ENCODE assay signal across 32 cellular contexts in the genomic region with DNA sequence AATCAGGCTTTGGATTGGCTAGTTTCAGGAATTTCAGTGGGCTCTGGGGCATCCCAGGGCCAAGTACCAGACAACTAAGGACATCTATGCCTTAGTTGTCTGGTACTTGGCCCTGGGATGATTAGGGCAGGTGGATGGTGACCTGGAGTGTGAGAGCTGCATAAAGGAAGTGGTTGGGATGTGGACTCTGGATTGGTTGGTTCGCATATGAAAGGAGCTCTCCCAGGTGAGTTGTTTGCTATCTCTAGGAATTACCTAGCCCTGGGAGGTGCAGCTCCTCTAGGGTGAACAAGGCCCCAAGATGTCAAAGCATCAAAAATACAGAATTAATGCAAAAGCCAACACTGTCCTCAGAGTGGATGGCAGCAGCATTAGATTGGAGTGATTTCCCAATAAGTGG.
"Had no signal": no experiment of that assay in that cellular context is flagged by ENCODE, and none has a peak within 500 bp of the region (broad histone marks: within the 10 kb centered on the region; RNA-seq: fewer than 3 reads in every experiment).

No MANE protein-coding gene starts in this region.

- H3K4me1 Mint-ChIP-seq: activated CD4-positive, alpha-beta T cell treated with anti-CD3 and anti-CD28 coated beads, Interleukin-2, amount 10 ng/mL, durations not matched to agents 7 days and 5 days; activated naive CD4-positive, alpha-beta T cell treated with anti-CD3 and anti-CD28 coated beads, Interleukin-2, amount 50 U/mL, for 24 hours; activated naive CD8-positive, alpha-beta T cell treated with anti-CD3 and anti-CD28 coated beads for 36 hours; activated naive CD8-positive, alpha-beta T cell treated with anti-CD3 and anti-CD28 coated beads, Interleukin-2, amount 50 U/mL, for 24 hours; activated T-helper 17 cell treated with anti-CD3 and anti-CD28 coated beads, Interleukin-2, amount 50 U/mL, for 72 hours had no signal

- H3K27ac Mint-ChIP-seq: activated CD4-positive, alpha-beta T cell treated with anti-CD3 and anti-CD28 coated beads, Interleukin-2, amount 10 ng/mL, durations not matched to agents 7 days and 5 days; activated CD8-positive, alpha-beta T cell treated with anti-CD3 and anti-CD28 coated beads for 36 hours; activated naive CD4-positive, alpha-beta T cell treated with anti-CD3 and anti-CD28 coated beads for 36 hours; activated naive CD4-positive, alpha-beta T cell treated with anti-CD3 and anti-CD28 coated beads, Interleukin-2, amount 50 U/mL, for 24 hours; activated naive CD8-positive, alpha-beta T cell treated with anti-CD3 and anti-CD28 coated beads for 36 hours; activated naive CD8-positive, alpha-beta T cell treated with anti-CD3 and anti-CD28 coated beads, Interleukin-2, amount 50 U/mL, for 24 hours; activated T-helper 17 cell treated with anti-CD3 and anti-CD28 coated beads, Interleukin-2, amount 50 U/mL, for 72 hours; brain had no signal

- H3K27ac ChIP-seq: adrenal gland, breast epithelium, cardiac muscle cell, colonic mucosa, epithelial cell of prostate, esophagus squamous epithelium, gastroesophageal sphincter, heart right ventricle had no signal

- H3K4me3 ChIP-seq: adrenal gland, breast epithelium, cardiac muscle cell, colonic mucosa, esophagus squamous epithelium, gastroesophageal sphincter, heart right ventricle had no signal

- H3K36me3 Mint-ChIP-seq: activated naive CD4-positive, alpha-beta T cell treated with anti-CD3 and anti-CD28 coated beads, Interleukin-2, amount 50 U/mL, for 24 hours; activated naive CD8-positive, alpha-beta T cell treated with anti-CD3 and anti-CD28 coated beads for 36 hours had no signal

- H3K27me3 ChIP-seq: adrenal gland, cardiac muscle cell, colonic mucosa, esophagus squamous epithelium, gastroesophageal sphincter had no signal

- FAIRE-seq: endometrium, endothelial cell of umbilical vein had no signal

- H3K4me3 Mint-ChIP-seq: activated CD4-positive, alpha-beta T cell treated with anti-CD3 and anti-CD28 coated beads, Interleukin-2, amount 10 ng/mL, durations not matched to agents 7 days and 5 days; activated CD8-positive, alpha-beta T cell treated with anti-CD3 and anti-CD28 coated beads for 36 hours; activated naive CD4-positive, alpha-beta T cell treated with anti-CD3 and anti-CD28 coated beads for 36 hours; activated naive CD4-positive, alpha-beta T cell treated with anti-CD3 and anti-CD28 coated beads, Interleukin-2, amount 50 U/mL, for 24 hours; activated naive CD8-positive, alpha-beta T cell treated with anti-CD3 and anti-CD28 coated beads for 36 hours; activated naive CD8-positive, alpha-beta T cell treated with anti-CD3 and anti-CD28 coated beads, Interleukin-2, amount 50 U/mL, for 24 hours; activated T-cell treated with anti-CD3 and anti-CD28 coated beads, Interleukin-2, amount 50 U/mL, for 4 hours; activated T-helper 17 cell treated with anti-CD3 and anti-CD28 coated beads, Interleukin-2, amount 50 U/mL, for 72 hours; brain had no signal

- H3K4me1 ChIP-seq: adrenal gland, breast epithelium, colonic mucosa, esophagus squamous epithelium, heart right ventricle had no signal

- DNase-seq: activated CD4-positive, alpha-beta T cell treated with anti-CD3 and anti-CD28 coated beads for 1 hour; activated CD4-positive, alpha-beta T cell treated with anti-CD3 and anti-CD28 coated beads for 4 hours; activated CD4-positive, alpha-beta T cell treated with anti-CD3 and anti-CD28 coated beads, Interleukin-2, amount 10 ng/mL, durations not matched to agents 7 days and 5 days; activated CD4-positive, alpha-beta T cell treated with anti-CD3 and anti-CD28 coated beads, Interleukin-2, amount 50 U/mL, for 4 hours; activated CD8-positive, alpha-beta memory T cell treated with anti-CD3 and anti-CD28 coated beads for 24 hours; activated CD8-positive, alpha-beta T cell treated with anti-CD3 and anti-CD28 coated beads for 36 hours; activated effector memory CD4-positive, alpha-beta T cell treated with Interleukin-2 at 50 U/mL for 16 hours; activated gamma-delta T cell treated with Interleukin-2 at 50 U/mL for 16 hours; activated naive CD4-positive, alpha-beta T cell treated with anti-CD3 and anti-CD28 coated beads for 36 hours; activated naive CD8-positive, alpha-beta T cell treated with anti-CD3 and anti-CD28 coated beads for 36 hours; activated naive CD8-positive, alpha-beta T cell treated with anti-CD3 and anti-CD28 coated beads, Interleukin-2, amount 50 U/mL, for 24 hours; activated T-cell treated with anti-CD3 and anti-CD28 coated beads, Interleukin-2, amount 50 U/mL, for 4 hours; adrenal gland; amygdala; aorta; central memory CD4-positive, alpha-beta T cell; cerebellar nuclear complex; colonic mucosa; effector CD8-positive, alpha-beta T cell; esophagus squamous epithelium; foreskin melanocyte; heart right ventricle; T-helper 2 cell had no signal

- H3K9me3 Mint-ChIP-seq: activated CD4-positive, alpha-beta T cell treated with anti-CD3 and anti-CD28 coated beads, Interleukin-2, amount 10 ng/mL, durations not matched to agents 7 days and 5 days; activated CD8-positive, alpha-beta T cell treated with anti-CD3 and anti-CD28 coated beads for 36 hours; activated naive CD4-positive, alpha-beta T cell treated with anti-CD3 and anti-CD28 coated beads for 36 hours; activated naive CD4-positive, alpha-beta T cell treated with anti-CD3 and anti-CD28 coated beads, Interleukin-2, amount 50 U/mL, for 24 hours; activated naive CD8-positive, alpha-beta T cell treated with anti-CD3 and anti-CD28 coated beads for 36 hours; activated naive CD8-positive, alpha-beta T cell treated with anti-CD3 and anti-CD28 coated beads, Interleukin-2, amount 50 U/mL, for 24 hours; activated T-cell treated with anti-CD3 and anti-CD28 coated beads, Interleukin-2, amount 50 U/mL, for 4 hours; activated T-helper 17 cell treated with anti-CD3 and anti-CD28 coated beads, Interleukin-2, amount 50 U/mL, for 72 hours had no signal

- H3K36me3 ChIP-seq: adrenal gland, breast epithelium, cardiac muscle cell, colonic mucosa, esophagus squamous epithelium, gastroesophageal sphincter, heart right ventricle had no signal

- H3K9me3 ChIP-seq: adrenal gland, colonic mucosa, esophagus squamous epithelium, gastroesophageal sphincter had no signal

- H3K27me3 Mint-ChIP-seq: activated CD8-positive, alpha-beta T cell treated with anti-CD3 and anti-CD28 coated beads for 36 hours; activated T-helper 17 cell treated with anti-CD3 and anti-CD28 coated beads, Interleukin-2, amount 50 U/mL, for 72 hours; brain had no signal
